ENCODE assay signal across 20 cellular contexts in the genomic region with DNA sequence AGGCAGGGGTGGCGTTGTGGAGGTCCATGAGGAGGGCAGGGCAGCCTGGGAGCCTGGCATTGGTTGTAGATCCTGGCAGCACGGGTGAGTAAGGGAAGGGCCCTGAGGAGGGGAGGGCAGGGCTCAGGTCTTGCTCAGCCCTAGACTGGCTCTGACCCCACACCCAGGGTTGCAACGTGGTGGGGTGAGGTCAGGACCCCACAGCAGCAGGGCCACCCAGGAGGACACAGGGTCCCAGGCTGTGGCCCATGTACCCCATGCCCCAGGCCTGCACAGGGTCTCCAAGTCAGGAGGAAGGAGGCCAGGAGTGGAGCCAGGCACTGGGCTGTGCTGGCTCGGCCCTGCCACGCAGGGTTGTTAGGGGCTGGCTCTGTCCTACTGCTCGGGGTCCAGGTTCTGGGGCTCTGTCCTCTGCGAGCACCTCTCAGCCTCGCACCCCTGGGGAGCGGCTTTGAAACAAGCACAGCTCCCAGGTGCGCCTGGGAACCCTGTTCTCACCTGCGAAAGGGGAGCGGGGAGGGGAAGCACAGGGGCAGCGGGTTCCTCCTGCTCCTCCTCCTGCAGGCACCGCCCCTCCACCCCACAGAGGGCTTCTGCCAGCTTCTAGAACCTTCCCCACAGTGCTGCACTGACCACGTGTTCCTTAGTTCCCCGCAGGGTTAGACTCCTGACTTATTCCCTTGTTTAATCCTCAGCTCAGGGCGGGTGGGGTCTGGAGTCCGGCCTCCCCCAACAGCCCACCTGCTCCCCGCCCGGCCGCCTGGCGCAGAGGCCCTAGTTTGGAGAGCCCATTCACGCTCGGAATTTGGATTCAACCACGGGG. TPM values are rescaled to one million over a fixed set of nuclear protein-coding genes. Genes with fewer than 3 reads are reported as not detected.
DNase-seq lines count a peak whose midpoint lies in the region; ATAC-seq and TF ChIP-seq lines count a peak whose summit lies in the region.
"Had no signal": no experiment of that assay in that cellular context is flagged by ENCODE, and none has a peak within 500 bp of the region (broad histone marks: within the 10 kb centered on the region; RNA-seq: fewer than 3 reads in every experiment).

No MANE protein-coding gene starts in this region.

- H3K79me1 ChIP-seq in neuronal stem cell (ENCODE audit: low read depth, low read length) (no peaks in the 10 kb centered on the region), trophoblast cell (ENCODE audit: low read length) (no peaks in the 10 kb centered on the region)

- H4K8ac ChIP-seq in neuronal stem cell (ENCODE audit: low read depth, low read length) (peak overlapping the region; percentile 76), trophoblast cell (ENCODE audit: low read depth, low read length) (no peak overlapping the region)

- H2BK120ac ChIP-seq in neuronal stem cell (ENCODE audit: low read depth, low read length) (peak overlapping the region; percentile 92), trophoblast cell (ENCODE audit: insufficient read depth, low read length, poor library complexity) (no peak overlapping the region)

- H2AFZ ChIP-seq in neuronal stem cell (ENCODE audit: low read length) (peak overlapping the region; percentile 4), trophoblast cell (ENCODE audit: insufficient read depth, low read length, poor library complexity) (no peak overlapping the region)

- H3K36me3 ChIP-seq in neuronal stem cell (replicated peaks in 1 of 2; ENCODE audit: control insufficient read depth in 2 of 2, insufficient read depth in 2 of 2, low read length in 2 of 2), result no peaks in the 10 kb centered on the region
- no peaks in the 10 kb centered on the region for H3K36me3 ChIP-seq in upper lobe of right lung
- no peaks in the 10 kb centered on the region for H3K36me3 ChIP-seq in trophoblast cell (ENCODE audit: control insufficient read depth in 1 of 2, insufficient read depth in 2 of 2, low read length in 2 of 2)
- H3K36me3 ChIP-seq in HAP-1 (replicated peaks), result no peaks in the 10 kb centered on the region

- H3K9ac ChIP-seq in neuronal stem cell (ENCODE audit: low read depth, low read length, poor library complexity), result peak overlapping the region; percentile 24
- H3K9ac ChIP-seq in trophoblast cell (ENCODE audit: low read length), result no peak overlapping the region

- H3K27me3 ChIP-seq in neuronal stem cell (ENCODE audit: control insufficient read depth in 3 of 3, insufficient read depth in 3 of 3, low read depth in 1 of 3, low read length in 3 of 3) (no peaks in the 10 kb centered on the region), upper lobe of right lung (no peaks in the 10 kb centered on the region), trophoblast cell (ENCODE audit: insufficient read depth, low read length) (no peaks in the 10 kb centered on the region), HAP-1 (ENCODE audit: low read depth) (peaks cover 9% of the 10 kb centered on the region)
- H3K27me3 ChIP-seq: tibial nerve had no signal

- H2BK5ac ChIP-seq in neuronal stem cell (ENCODE audit: low read length), result peak overlapping the region; percentile 77
- H2BK5ac ChIP-seq in trophoblast cell (ENCODE audit: low read depth, low read length, poor library complexity), result no peak overlapping the region

- H3K4me1 ChIP-seq in neuronal stem cell (ENCODE audit: control insufficient read depth in 2 of 2, insufficient read depth in 1 of 2, low read depth in 1 of 2, low read length in 2 of 2) (peaks cover 8 to 12% of the 10 kb centered on the region in 2 donors), upper lobe of right lung (no peaks in the 10 kb centered on the region), trophoblast cell (ENCODE audit: control insufficient read depth in 1 of 2, insufficient read depth in 2 of 2, low read length in 2 of 2) (peaks cover 0 to 6% of the 10 kb centered on the region in 2 experiments), HAP-1 (no peaks in the 10 kb centered on the region)

- WGBS in neuronal stem cell (ENCODE audit: extremely low coverage in 2 of 2, insufficient read length in 2 of 2, insufficient replicate concordance in 1 of 2), 2 donors, result no CpG with 5 or more reads among the region's 25 CpGs
- WGBS in trophoblast cell (ENCODE audit: extremely low coverage, insufficient coverage, insufficient read length), result no CpG with 5 or more reads among the region's 25 CpGs

- TF ChIP-seq CTCF in upper lobe of right lung (IDR thresholded peaks at IDR 0.05), result no peak

- DNase-seq in activated CD8-positive, alpha-beta memory T cell treated with anti-CD3 and anti-CD28 coated beads for 24 hours, result peak; percentile 33
- DNase-seq in activated CD8-positive, alpha-beta memory T cell treated with anti-CD3 and anti-CD28 coated beads, Interleukin-2, amount 50 U/mL, for 4 hours, result no peak
- DNase-seq in cardiac septum (ENCODE audit: low spot score), result peak; percentile 64
- DNase-seq in neuronal stem cell (ENCODE audit: low spot score), result no peak
- DNase-seq in upper lobe of right lung, result peak; percentile 56
- DNase-seq in trophoblast cell, result no peak
- DNase-seq in HAP-1 (ENCODE audit: low spot score in 2 of 2), result no peak
- no peak for DNase-seq in SIG-M5 (lab: John Stamatoyannopoulos, UW)
- DNase-seq: activated CD4-positive, alpha-beta T cell treated with anti-CD3 and anti-CD28 coated beads, Interleukin-2, amount 50 U/mL, for 48 hours; amniotic stem cell; DMS79 treated with DMSO at 0.1 percent for 48 hours; GOT3; left colon; NCI-H187; NCI-H510A; OCI-M1; stimulated activated CD4-positive, alpha-beta T cell treated with anti-CD3 and anti-CD28 coated beads, Interleukin-2, amount 100 ng/mL, for 24 hours had no signal

- in situ Hi-C loops in HAP-1 (cut with MboI; ENCODE audit: low sequenced_read_pairs), result no loop called here

- H3K9me3 ChIP-seq in neuronal stem cell (replicated peaks in 1 of 2; ENCODE audit: control insufficient read depth in 2 of 2, insufficient read depth in 1 of 2, low read depth in 1 of 2, low read length in 2 of 2) (no peaks in the 10 kb centered on the region), upper lobe of right lung (no peaks in the 10 kb centered on the region), trophoblast cell (ENCODE audit: insufficient read depth, low read depth, low read length) (no peaks in the 10 kb centered on the region), HAP-1 (no peaks in the 10 kb centered on the region)

- H4K12ac ChIP-seq in trophoblast cell (ENCODE audit: low read depth, low read length), result no peak overlapping the region

- H3K18ac ChIP-seq in neuronal stem cell (ENCODE audit: low read length) (peak overlapping the region; percentile 92), trophoblast cell (ENCODE audit: low read length) (no peak overlapping the region)

- no peak overlapping the region for H3K4me3 ChIP-seq in neuronal stem cell (ENCODE audit: low read length in 2 of 2)
- H3K4me3 ChIP-seq in upper lobe of right lung, result no peak overlapping the region
- H3K4me3 ChIP-seq in trophoblast cell (ENCODE audit: low read depth, low read length), result no peak overlapping the region
- no peak overlapping the region for H3K4me3 ChIP-seq in HAP-1
- H3K4me3 ChIP-seq: tibial nerve had no signal

- H2BK12ac ChIP-seq in neuronal stem cell (ENCODE audit: low read length), result no peak overlapping the region
- no peak overlapping the region for H2BK12ac ChIP-seq in trophoblast cell (ENCODE audit: low read length)

- intact Hi-C loops in cardiac septum (cut with DNase I) (no loop called here), upper lobe of right lung (cut with DNase I) (no loop called here)

- H2AK5ac ChIP-seq in neuronal stem cell (ENCODE audit: low read depth, low read length) (peak overlapping the region; percentile 96), trophoblast cell (ENCODE audit: low read length) (no peak overlapping the region)

- H3K14ac ChIP-seq in neuronal stem cell (ENCODE audit: low read length) (no peak overlapping the region), trophoblast cell (ENCODE audit: low read length) (no peak overlapping the region)

- H3K27ac ChIP-seq in neuronal stem cell (replicated peaks; ENCODE audit: low read length) (no peak overlapping the region), upper lobe of right lung (no peak overlapping the region), trophoblast cell (ENCODE audit: low read depth, low read length) (no peak overlapping the region)
- H3K27ac ChIP-seq: tibial nerve had no signal

- peak; percentile 45 for ATAC-seq in upper lobe of right lung
- ATAC-seq: activated T-helper 17 cell treated with anti-CD3 and anti-CD28 coated beads, Interleukin-2, amount 50 U/mL, for 72 hours; left colon had no signal

- no peaks in the 10 kb centered on the region for H3K79me2 ChIP-seq in trophoblast cell (ENCODE audit: control insufficient read depth, insufficient read depth, low read length, poor library complexity)

- H4K91ac ChIP-seq in neuronal stem cell (ENCODE audit: low read depth, low read length, poor library complexity) (no peak overlapping the region), trophoblast cell (ENCODE audit: low read depth, low read length) (no peak overlapping the region)

- H3K4ac ChIP-seq in neuronal stem cell (ENCODE audit: low read length), result no peak overlapping the region
- H3K4ac ChIP-seq in trophoblast cell (ENCODE audit: low read depth, low read length), result no peak overlapping the region

- H3K4me2 ChIP-seq in neuronal stem cell (ENCODE audit: insufficient read depth, low read length, poor library complexity, severe bottlenecking) (no peak overlapping the region), trophoblast cell (ENCODE audit: low read length) (no peak overlapping the region)

- peak overlapping the region; percentile 96 for H2BK15ac ChIP-seq in neuronal stem cell (ENCODE audit: low read length)

- H3K23ac ChIP-seq in neuronal stem cell (ENCODE audit: low read depth, low read length, poor library complexity), result no peak overlapping the region
- no peak overlapping the region for H3K23ac ChIP-seq in trophoblast cell (ENCODE audit: low read length)

RNA-seq across cellular contexts. Expression of gene MSANTD1, which starts 20.4 kb away (rescaled TPM):
- total RNA-seq in cardiac septum (1.1 TPM), upper lobe of right lung (1.0 TPM)
- 0.13 TPM for polyA plus RNA-seq in neuronal stem cell (2013, experiment 1 of 2)
- polyA plus RNA-seq in neuronal stem cell (2013, experiment 2 of 2), result 0.12 TPM
- 0.15 and 0.23 TPM in 2 replicates for polyA plus RNA-seq in trophoblast cell (2013)
- total RNA-seq: epithelial cell of proximal tubule had no signal

RNA-seq across cellular contexts. Expression of gene RGS12, which starts 23.5 kb away (rescaled TPM):
- total RNA-seq in cardiac septum (19.1 TPM), upper lobe of right lung (58.2 TPM)
- polyA plus RNA-seq in neuronal stem cell (2013, experiment 1 of 2), result 26.5 TPM
- polyA plus RNA-seq in neuronal stem cell (2013, experiment 2 of 2), result 27.6 TPM
- polyA plus RNA-seq in trophoblast cell (2013), result 12.0 and 14.8 TPM in 2 replicates

Comparison
In these comparisons a context has a peak if more than half of its experiments do, and no peak if none do; other contexts are left out.
1. DNase-seq: peak in activated CD8-positive, alpha-beta memory T cell treated with anti-CD3 and anti-CD28 coated beads for 24 hours (single experiment), cardiac septum (single experiment) and upper lobe of right lung (single experiment); none in activated CD8-positive, alpha-beta memory T cell treated with anti-CD3 and anti-CD28 coated beads, Interleukin-2, amount 50 U/mL, for 4 hours (single experiment), neuronal stem cell (single experiment), trophoblast cell (0 of 2), HAP-1 (0 of 2) and SIG-M5 (single experiment).